In genomic region chr5:34869256-34869655, GRCh38 we compare ENCODE assay signal across 2 cellular contexts.
TF ChIP-seq lines count a peak whose summit lies in the region.

No MANE protein-coding gene starts in this region.

TF ChIP-seq in SK-N-SH treated with all-trans-retinoic acid at 6 μM for 48 hours, 23 proteins besides CTCF, POLR2A, EP300 and RAD21 (continued from another document):
- TF ChIP-seq PATZ1 (CRISPR knock-in tag; IDR thresholded peaks at IDR 0.05; ENCODE audit: borderline replicate concordance), result no peak

TF ChIP-seq in SK-N-SH, 30 proteins besides CTCF, POLR2A, EP300 and RAD21 (continued from another document):
- no peak for TF ChIP-seq ZBTB33 (IDR thresholded peaks at IDR 0.05; ENCODE audit: borderline replicate concordance, low read depth)
- no peak for TF ChIP-seq POLR2AphosphoS5 (IDR thresholded peaks at IDR 0.05; ENCODE audit: low read depth, low read length)
- TF ChIP-seq FOXM1 (IDR thresholded peaks at IDR 0.05; ENCODE audit: low read depth), result no peak
- no peak for TF ChIP-seq CHD2 (IDR thresholded peaks at IDR 0.05; ENCODE audit: low read length, partially characterized antibody)
- no peak for TF ChIP-seq TAF1 (IDR thresholded peaks at IDR 0.05; ENCODE audit: borderline replicate concordance, low read depth, low read length)
- no peak for TF ChIP-seq NFIC (IDR thresholded peaks at IDR 0.05; ENCODE audit: borderline replicate concordance)
- no peak for TF ChIP-seq YY1 (IDR thresholded peaks at IDR 0.05; ENCODE audit: low read depth)
